1 cellular context compared by ENCODE assay signal in genomic region chr7:154388412-154388811, GRCh38.
TF ChIP-seq lines count a peak whose summit lies in the region.

No MANE protein-coding gene starts in this region.

TF ChIP-seq in SK-N-SH treated with all-trans-retinoic acid at 6 μM for 48 hours, 23 proteins besides CTCF, POLR2A, EP300 and RAD21 (continued from another document):
- TF ChIP-seq TOX (CRISPR knock-in tag; IDR thresholded peaks at IDR 0.05; ENCODE audit: borderline replicate concordance) (no peak), OSR1 (CRISPR knock-in tag; IDR thresholded peaks at IDR 0.05) (no peak), CREB5 (CRISPR knock-in tag; IDR thresholded peaks at IDR 0.05; ENCODE audit: low read depth) (no peak), ZNF70 (CRISPR knock-in tag; IDR thresholded peaks at IDR 0.05) (no peak), ZFP3 (CRISPR knock-in tag; IDR thresholded peaks at IDR 0.05) (no peak), ZNF565 (CRISPR knock-in tag; conservative IDR thresholded peaks at IDR 0.05; ENCODE audit: low read depth) (no peak)
